In genomic region chr4:26583538-26583864, GRCh38 we compare ENCODE assay signal across 8 cellular contexts. TPM values are rescaled to one million over a fixed set of nuclear protein-coding genes. Genes with fewer than 3 reads are reported as not detected.
DNase-seq lines count a peak whose midpoint lies in the region; ATAC-seq and TF ChIP-seq lines count a peak whose summit lies in the region.

No MANE protein-coding gene starts in this region.

- H3K27ac ChIP-seq in MM.1S (ENCODE audit: low read length) (peak overlapping the region; percentile 74), temporal lobe (ENCODE audit: low read depth, low read length) (peak overlapping the region; percentile 66)

- peak overlapping the region; percentile 70 for H2AFZ ChIP-seq in MM.1S (ENCODE audit: low read length)

- TF ChIP-seq CTCF in MM.1S (IDR thresholded peaks at IDR 0.05; ENCODE audit: low read length) (no peak), astrocyte of the cerebellum (IDR thresholded peaks at IDR 0.05; ENCODE audit: low read depth, low read length, missing control alignments) (no peak), GM20000 (IDR thresholded peaks at IDR 0.05; ENCODE audit: extremely low read depth, missing control alignments) (no peak)

- H3K9me3 ChIP-seq in MM.1S (replicated peaks; ENCODE audit: insufficient read depth, low read length): no peaks in the 10 kb centered on the region

- H3K27me3 ChIP-seq in H7 (ENCODE audit: control insufficient read depth, insufficient read depth, low read length) (no peaks in the 10 kb centered on the region), MM.1S (replicated peaks; ENCODE audit: insufficient read depth, low read length) (no peaks in the 10 kb centered on the region)

- H3K36me3 ChIP-seq in H7 (replicated peaks; ENCODE audit: control insufficient read depth, insufficient read depth, low read length): no peaks in the 10 kb centered on the region
- H3K36me3 ChIP-seq in MM.1S (replicated peaks; ENCODE audit: insufficient read depth, low read length): no peaks in the 10 kb centered on the region

- peak; percentile 80 for ATAC-seq in left colon

- intact Hi-C loops in left colon (cut with DNase I, micrococcal nuclease): no loop called here

- no peaks in the 10 kb centered on the region for H3K79me2 ChIP-seq in MM.1S (ENCODE audit: low read length)

- H3K9me2 ChIP-seq in MM.1S (replicated peaks; ENCODE audit: insufficient read depth, low read length): no peaks in the 10 kb centered on the region

- H3K9ac ChIP-seq in MM.1S (ENCODE audit: low read length): peak overlapping the region; percentile 66

- DNase-seq in NCI-H2107 treated with DMSO at 0.1 percent for 48 hours (lab: John Stamatoyannopoulos, UW; ENCODE audit: unreplicated experiment) (peak; percentile 60), NCI-H2107 (lab: John Stamatoyannopoulos, UW) (no peak), H7 (no peak), MM.1S (no peak), astrocyte of the cerebellum (ENCODE audit: low read depth) (no peak), left colon (no peak), GM20000 (ENCODE audit: low spot score) (no peak)

- no peaks in the 10 kb centered on the region for H4K20me1 ChIP-seq in MM.1S (ENCODE audit: insufficient read depth, low read length)

- peaks cover 10% of the 10 kb centered on the region for H3K4me1 ChIP-seq in MM.1S (ENCODE audit: low read length)

- H3K4me3 ChIP-seq in H7 (ENCODE audit: insufficient read depth, low read depth, low read length) (peak overlapping the region; percentile 74), MM.1S (ENCODE audit: low read length) (peak overlapping the region; percentile 76), astrocyte of the cerebellum (ENCODE audit: low read depth, low read length) (peak overlapping the region; percentile 84)

- H3F3A ChIP-seq in MM.1S (ENCODE audit: insufficient read depth, low read length): 0 out of 2 replicates have a peak, but pooled peaks cover 5% of the 10 kb centered on the region

- in situ Hi-C loops in astrocyte of the cerebellum (cut with HindIII; ENCODE audit: low sequenced_read_pairs): no loop called here

- peak overlapping the region; percentile 53 for H3K4me2 ChIP-seq in MM.1S (ENCODE audit: low read depth, low read length)

RNA-seq across cellular contexts. Expression of gene TBC1D19, which starts 0.4 kb away (rescaled TPM):
- 3.7 and 3.8 TPM in 2 replicates for total RNA-seq in H7 (2014; rRNA removed; shearing (Covaris generic))
- total RNA-seq in left colon: 1 to 10 TPM; 2.9 to 4.6 TPM
- total RNA-seq in temporal lobe: 72.0 TPM

Comparison
In these comparisons a context has a peak if more than half of its experiments do, and no peak if none do; other contexts are left out.
1. RNA of gene TBC1D19, which starts 0.4 kb away (total RNA-seq): 72.0 TPM in temporal lobe (single experiment); 2.9 to 4.6 TPM in left colon and 3.7 to 3.8 TPM in H7; every median in the first group is over 10 times any median in the second.
2. Peak in every context shown above with its lines, with median percentiles within 50 percentile points of each other: H3K4me3 ChIP-seq.